1 cellular context compared by ENCODE assay signal in the genomic region with DNA sequence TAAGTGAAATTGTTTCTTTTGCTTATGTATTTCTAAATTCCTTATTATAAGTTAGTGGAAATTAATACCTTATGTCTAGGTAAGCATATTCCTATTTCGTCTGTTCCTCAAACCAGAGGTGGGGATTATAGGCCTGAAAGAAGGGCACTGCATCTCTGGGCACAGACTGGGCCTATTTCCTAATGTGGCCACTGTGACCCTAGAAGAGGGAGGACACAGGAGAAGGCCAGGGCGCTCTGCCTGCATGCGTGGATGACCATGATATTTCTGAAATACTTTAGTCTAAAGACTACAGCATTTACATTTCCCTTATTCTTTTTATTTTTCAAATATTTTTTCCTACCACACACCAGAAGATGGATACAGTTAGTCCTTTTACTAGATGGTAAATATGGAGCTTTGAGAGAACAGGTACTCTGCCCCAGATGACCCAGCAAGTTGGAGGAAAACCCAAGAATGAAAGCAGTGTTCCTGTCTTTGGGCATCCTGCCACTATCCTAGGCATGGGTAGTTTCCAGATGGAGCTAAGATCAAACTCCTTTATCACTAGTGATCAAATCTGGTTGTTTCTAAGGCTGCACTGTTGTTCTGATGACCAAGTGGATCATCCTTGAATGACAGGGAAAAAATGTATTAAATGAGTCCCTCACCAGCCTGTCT.
TF ChIP-seq lines count a peak whose summit lies in the region.

No MANE protein-coding gene starts in this region.

TF ChIP-seq in SK-N-SH treated with all-trans-retinoic acid at 6 μM for 48 hours, 23 proteins besides CTCF, POLR2A, EP300 and RAD21 (continued from another document):
- TF ChIP-seq, protein P1, sequence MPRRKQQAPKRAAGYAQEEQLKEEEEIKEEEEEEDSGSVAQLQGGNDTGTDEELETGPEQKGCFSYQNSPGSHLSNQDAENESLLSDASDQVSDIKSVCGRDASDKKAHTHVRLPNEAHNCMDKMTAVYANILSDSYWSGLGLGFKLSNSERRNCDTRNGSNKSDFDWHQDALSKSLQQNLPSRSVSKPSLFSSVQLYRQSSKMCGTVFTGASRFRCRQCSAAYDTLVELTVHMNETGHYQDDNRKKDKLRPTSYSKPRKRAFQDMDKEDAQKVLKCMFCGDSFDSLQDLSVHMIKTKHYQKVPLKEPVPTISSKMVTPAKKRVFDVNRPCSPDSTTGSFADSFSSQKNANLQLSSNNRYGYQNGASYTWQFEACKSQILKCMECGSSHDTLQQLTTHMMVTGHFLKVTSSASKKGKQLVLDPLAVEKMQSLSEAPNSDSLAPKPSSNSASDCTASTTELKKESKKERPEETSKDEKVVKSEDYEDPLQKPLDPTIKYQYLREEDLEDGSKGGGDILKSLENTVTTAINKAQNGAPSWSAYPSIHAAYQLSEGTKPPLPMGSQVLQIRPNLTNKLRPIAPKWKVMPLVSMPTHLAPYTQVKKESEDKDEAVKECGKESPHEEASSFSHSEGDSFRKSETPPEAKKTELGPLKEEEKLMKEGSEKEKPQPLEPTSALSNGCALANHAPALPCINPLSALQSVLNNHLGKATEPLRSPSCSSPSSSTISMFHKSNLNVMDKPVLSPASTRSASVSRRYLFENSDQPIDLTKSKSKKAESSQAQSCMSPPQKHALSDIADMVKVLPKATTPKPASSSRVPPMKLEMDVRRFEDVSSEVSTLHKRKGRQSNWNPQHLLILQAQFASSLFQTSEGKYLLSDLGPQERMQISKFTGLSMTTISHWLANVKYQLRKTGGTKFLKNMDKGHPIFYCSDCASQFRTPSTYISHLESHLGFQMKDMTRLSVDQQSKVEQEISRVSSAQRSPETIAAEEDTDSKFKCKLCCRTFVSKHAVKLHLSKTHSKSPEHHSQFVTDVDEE (CRISPR knock-in tag; IDR thresholded peaks at IDR 0.05), result no peak
- TF ChIP-seq OSR1 (CRISPR knock-in tag; IDR thresholded peaks at IDR 0.05) (no peak), ZC3H10 (CRISPR knock-in tag; IDR thresholded peaks at IDR 0.05) (no peak), TCF4 (CRISPR knock-in tag; IDR thresholded peaks at IDR 0.05; ENCODE audit: borderline replicate concordance) (no peak), ISL1 (CRISPR knock-in tag; IDR thresholded peaks at IDR 0.05) (no peak), ZNF565 (CRISPR knock-in tag; conservative IDR thresholded peaks at IDR 0.05; ENCODE audit: low read depth) (no peak), PPARA (CRISPR knock-in tag; IDR thresholded peaks at IDR 0.05; ENCODE audit: borderline replicate concordance) (no peak), ZNF8 (CRISPR knock-in tag; IDR thresholded peaks at IDR 0.05) (no peak), POU6F1 (CRISPR knock-in tag; IDR thresholded peaks at IDR 0.05; ENCODE audit: borderline replicate concordance, low read depth) (no peak), ARNTL (CRISPR knock-in tag; IDR thresholded peaks at IDR 0.05; ENCODE audit: borderline replicate concordance, low read depth) (no peak), ZFP30 (CRISPR knock-in tag; IDR thresholded peaks at IDR 0.05) (no peak), CSDC2 (CRISPR knock-in tag; IDR thresholded peaks at IDR 0.05) (no peak), TOX (CRISPR knock-in tag; IDR thresholded peaks at IDR 0.05; ENCODE audit: borderline replicate concordance) (no peak), PATZ1 (CRISPR knock-in tag; IDR thresholded peaks at IDR 0.05; ENCODE audit: borderline replicate concordance) (no peak), CSRNP3 (CRISPR knock-in tag; IDR thresholded peaks at IDR 0.05) (no peak), GLIS3 (CRISPR knock-in tag; IDR thresholded peaks at IDR 0.05) (no peak), ZNF70 (CRISPR knock-in tag; IDR thresholded peaks at IDR 0.05) (no peak), RARB (CRISPR knock-in tag; IDR thresholded peaks at IDR 0.05) (no peak)
